ENCODE assay signal across 1 cellular context in the genomic region with DNA sequence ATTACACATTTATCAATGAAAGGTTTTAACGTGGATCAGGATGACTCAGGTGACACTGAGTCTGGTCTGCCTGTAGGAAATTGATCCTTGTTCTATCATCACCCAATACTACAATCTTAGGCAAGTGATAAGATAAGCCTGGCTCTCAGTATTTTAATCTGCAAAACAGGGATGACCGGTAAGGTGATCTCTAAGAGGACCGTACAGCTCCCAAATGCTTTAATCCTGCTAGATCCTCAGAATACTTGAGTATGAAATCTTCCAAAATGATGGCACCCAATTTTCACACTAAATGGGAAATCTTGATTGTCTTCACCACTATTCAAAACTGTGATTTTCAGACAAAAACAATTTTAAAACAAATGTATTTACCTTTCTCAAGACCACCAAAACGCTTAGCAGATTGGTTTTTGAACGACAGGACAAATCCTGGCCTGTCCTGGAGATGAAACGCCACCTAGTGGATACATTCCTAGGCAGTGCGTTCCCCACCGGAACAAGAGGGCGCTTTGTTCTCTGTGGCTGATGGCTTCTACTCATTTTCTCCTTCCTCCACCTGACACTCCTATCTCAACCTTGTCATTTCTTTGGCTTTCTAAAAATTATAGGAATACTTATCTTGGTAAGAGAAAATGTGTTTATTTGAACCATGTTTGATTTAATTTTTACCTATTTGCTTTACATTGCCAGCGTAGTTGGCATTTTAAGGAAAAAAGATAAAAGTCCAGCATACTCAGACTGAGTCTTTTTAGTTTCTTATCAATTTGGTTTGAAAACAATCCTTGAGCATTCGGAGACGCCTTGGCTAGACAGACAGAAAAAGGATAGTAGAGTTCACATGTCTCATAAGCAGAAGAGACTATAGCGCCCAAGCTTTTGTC.
TF ChIP-seq lines count a peak whose summit lies in the region.

No MANE protein-coding gene starts in this region.

TF ChIP-seq in GM23338, 12 proteins besides CTCF, POLR2A, EP300 and RAD21 (continued from another document):
- TF ChIP-seq, protein P1, sequence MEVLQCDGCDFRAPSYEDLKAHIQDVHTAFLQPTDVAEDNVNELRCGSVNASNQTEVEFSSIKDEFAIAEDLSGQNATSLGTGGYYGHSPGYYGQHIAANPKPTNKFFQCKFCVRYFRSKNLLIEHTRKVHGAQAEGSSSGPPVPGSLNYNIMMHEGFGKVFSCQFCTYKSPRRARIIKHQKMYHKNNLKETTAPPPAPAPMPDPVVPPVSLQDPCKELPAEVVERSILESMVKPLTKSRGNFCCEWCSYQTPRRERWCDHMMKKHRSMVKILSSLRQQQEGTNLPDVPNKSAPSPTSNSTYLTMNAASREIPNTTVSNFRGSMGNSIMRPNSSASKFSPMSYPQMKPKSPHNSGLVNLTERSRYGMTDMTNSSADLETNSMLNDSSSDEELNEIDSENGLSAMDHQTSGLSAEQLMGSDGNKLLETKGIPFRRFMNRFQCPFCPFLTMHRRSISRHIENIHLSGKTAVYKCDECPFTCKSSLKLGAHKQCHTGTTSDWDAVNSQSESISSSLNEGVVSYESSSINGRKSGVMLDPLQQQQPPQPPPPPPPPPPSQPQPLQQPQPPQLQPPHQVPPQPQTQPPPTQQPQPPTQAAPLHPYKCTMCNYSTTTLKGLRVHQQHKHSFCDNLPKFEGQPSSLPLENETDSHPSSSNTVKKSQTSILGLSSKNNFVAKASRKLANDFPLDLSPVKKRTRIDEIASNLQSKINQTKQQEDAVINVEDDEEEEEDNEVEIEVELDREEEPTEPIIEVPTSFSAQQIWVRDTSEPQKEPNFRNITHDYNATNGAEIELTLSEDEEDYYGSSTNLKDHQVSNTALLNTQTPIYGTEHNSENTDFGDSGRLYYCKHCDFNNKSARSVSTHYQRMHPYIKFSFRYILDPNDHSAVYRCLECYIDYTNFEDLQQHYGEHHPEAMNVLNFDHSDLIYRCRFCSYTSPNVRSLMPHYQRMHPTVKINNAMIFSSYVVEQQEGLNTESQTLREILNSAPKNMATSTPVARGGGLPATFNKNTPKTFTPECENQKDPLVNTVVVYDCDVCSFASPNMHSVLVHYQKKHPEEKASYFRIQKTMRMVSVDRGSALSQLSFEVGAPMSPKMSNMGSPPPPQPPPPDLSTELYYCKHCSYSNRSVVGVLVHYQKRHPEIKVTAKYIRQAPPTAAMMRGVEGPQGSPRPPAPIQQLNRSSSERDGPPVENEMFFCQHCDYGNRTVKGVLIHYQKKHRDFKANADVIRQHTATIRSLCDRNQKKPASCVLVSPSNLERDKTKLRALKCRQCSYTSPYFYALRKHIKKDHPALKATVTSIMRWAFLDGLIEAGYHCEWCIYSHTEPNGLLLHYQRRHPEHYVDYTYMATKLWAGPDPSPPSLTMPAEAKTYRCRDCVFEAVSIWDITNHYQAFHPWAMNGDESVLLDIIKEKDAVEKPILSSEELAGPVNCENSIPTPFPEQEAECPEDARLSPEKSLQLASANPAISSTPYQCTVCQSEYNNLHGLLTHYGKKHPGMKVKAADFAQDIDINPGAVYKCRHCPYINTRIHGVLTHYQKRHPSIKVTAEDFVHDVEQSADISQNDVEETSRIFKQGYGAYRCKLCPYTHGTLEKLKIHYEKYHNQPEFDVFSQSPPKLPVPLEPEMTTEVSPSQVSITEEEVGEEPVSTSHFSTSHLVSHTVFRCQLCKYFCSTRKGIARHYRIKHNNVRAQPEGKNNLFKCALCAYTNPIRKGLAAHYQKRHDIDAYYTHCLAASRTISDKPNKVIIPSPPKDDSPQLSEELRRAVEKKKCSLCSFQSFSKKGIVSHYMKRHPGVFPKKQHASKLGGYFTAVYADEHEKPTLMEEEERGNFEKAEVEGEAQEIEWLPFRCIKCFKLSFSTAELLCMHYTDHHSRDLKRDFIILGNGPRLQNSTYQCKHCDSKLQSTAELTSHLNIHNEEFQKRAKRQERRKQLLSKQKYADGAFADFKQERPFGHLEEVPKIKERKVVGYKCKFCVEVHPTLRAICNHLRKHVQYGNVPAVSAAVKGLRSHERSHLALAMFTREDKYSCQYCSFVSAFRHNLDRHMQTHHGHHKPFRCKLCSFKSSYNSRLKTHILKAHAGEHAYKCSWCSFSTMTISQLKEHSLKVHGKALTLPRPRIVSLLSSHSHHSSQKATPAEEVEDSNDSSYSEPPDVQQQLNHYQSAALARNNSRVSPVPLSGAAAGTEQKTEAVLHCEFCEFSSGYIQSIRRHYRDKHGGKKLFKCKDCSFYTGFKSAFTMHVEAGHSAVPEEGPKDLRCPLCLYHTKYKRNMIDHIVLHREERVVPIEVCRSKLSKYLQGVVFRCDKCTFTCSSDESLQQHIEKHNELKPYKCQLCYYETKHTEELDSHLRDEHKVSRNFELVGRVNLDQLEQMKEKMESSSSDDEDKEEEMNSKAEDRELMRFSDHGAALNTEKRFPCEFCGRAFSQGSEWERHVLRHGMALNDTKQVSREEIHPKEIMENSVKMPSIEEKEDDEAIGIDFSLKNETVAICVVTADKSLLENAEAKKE (CRISPR knock-in tag; IDR thresholded peaks at IDR 0.05): 0 out of 2 replicates have a peak, but pooled peaks have one; percentile 13
